ENCODE assay signal across 1 cellular context in the genomic region with DNA sequence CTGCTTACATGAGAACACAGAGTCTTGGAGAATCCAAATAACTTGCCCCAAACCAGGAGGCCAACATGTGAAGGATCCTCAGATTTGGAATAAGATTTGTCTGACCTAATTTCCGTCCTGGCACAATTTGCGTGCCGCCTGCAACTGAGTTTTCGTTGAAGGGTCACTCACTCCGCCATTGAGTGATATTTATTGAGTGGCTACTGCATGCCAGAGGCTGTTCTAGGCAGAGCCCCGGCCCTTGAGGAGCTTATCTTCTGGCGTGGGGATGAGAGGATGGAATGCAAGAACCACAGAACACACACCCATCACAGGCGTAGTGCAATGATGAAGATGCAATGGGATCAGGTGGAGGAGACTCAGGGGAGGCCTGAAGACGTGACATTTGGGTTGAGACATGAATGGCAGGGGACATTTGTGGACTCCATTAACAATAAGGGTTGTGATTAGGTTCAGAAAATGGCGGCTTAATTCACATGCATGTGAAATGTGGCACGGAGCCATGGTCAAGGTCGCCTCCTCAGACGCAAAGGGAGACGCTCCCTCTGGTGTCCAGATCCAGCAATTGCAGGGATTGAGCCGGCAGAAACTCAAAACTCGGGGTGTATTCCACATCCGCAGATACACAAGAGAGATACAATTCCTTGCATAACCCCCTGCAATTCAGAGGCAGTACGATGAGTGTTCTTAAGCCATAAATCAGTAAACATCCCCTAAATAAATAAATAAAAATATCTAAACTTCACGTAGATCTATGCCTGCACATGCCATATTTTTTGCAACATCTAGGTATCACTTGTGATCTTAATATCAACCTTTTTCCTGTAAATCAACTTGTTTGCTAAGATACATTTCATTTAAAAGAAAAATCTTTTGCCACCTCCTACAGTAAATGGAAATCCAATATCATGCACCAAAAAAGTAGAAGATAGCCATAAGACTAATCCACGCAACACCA.
A peak's percentile ranks its signal among the peaks of the same experiment; 100 is the strongest.
TF ChIP-seq lines count a peak whose summit lies in the region.

No MANE protein-coding gene starts in this region.

TF ChIP-seq in HEK293, 187 proteins besides CTCF, POLR2A, EP300 and RAD21 (continued from another document):
- TF ChIP-seq, protein P1, sequence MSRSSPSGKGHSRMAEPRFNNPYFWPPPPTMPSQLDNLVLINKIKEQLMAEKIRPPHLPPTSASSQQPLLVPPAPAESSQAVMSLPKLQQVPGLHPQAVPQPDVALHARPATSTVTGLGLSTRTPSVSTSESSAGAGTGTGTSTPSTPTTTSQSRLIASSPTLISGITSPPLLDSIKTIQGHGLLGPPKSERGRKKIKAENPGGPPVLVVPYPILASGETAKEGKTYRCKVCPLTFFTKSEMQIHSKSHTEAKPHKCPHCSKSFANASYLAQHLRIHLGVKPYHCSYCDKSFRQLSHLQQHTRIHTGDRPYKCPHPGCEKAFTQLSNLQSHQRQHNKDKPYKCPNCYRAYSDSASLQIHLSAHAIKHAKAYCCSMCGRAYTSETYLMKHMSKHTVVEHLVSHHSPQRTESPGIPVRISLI (tag by site-specific recombination; IDR thresholded peaks at IDR 0.05) = no peak
- TF ChIP-seq, protein P2, sequence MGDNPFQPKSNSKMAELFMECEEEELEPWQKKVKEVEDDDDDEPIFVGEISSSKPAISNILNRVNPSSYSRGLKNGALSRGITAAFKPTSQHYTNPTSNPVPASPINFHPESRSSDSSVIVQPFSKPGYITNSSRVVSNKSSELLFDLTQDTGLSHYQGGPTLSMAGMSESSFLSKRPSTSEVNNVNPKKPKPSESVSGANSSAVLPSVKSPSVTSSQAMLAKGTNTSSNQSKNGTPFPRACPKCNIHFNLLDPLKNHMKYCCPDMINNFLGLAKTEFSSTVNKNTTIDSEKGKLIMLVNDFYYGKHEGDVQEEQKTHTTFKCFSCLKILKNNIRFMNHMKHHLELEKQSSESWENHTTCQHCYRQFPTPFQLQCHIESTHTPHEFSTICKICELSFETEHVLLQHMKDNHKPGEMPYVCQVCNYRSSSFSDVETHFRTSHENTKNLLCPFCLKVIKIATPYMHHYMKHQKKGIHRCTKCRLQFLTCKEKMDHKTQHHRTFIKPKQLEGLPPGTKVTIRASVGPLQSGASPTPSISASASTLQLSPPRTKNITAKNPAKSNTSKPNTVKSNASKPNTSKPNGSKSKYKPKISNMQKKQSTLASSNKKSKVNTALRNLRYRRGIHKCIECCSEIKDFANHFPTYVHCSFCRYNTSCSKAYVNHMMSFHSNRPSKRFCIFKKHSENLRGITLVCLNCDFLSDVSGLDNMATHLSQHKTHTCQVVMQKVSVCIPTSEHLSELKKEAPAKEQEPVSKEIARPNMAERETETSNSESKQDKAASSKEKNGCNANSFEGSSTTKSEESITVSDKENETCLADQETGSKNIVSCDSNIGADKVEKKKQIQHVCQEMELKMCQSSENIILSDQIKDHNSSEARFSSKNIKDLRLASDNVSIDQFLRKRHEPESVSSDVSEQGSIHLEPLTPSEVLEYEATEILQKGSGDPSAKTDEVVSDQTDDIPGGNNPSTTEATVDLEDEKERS (tag by site-specific recombination; IDR thresholded peaks at IDR 0.05) = 0 out of 2 replicates have a peak, but pooled peaks have one; percentile 41
- TF ChIP-seq ZNF518A (tag by site-specific recombination; conservative IDR thresholded peaks at IDR 0.05; ENCODE audit: low read depth) (peak; percentile 50), ZNF501 (tag by site-specific recombination; IDR thresholded peaks at IDR 0.05) (no peak)
TF ChIP-seq in HEK293: peak in this region for 10.
